In the genomic region with DNA sequence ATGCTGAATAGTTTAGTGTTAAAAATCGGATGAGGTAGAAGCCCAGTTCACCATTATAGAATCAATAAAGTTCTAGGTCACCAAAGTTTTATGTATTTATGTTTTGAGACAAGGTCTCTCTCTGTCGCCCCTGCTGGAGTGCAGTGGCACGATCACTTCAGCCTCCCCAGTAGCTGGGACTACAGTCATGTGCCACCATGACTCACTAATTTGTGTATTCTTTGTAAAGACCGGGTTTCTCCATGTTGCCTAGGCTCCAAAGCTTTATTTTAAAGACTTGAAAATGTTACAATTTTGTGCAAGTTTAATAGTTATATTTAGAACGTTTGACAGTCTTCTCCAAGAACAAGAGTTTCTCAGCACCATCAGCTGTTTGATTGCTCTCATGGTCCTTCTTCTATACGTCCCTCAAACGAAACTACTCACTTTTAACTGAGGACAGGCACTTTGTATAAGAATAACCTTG, we compare ENCODE assay signal across 9 cellular contexts. TPM values are rescaled to one million over a fixed set of nuclear protein-coding genes. Genes with fewer than 3 reads are reported as not detected.
A peak's percentile ranks its signal among the peaks of the same experiment; 100 is the strongest.
DNase-seq lines count a peak whose midpoint lies in the region; ATAC-seq and TF ChIP-seq lines count a peak whose summit lies in the region.
"Had no signal": no experiment of that assay in that cellular context is flagged by ENCODE, and none has a peak within 500 bp of the region (broad histone marks: within the 10 kb centered on the region; RNA-seq: fewer than 3 reads in every experiment).

No MANE protein-coding gene starts in this region.

- H4K20me1 ChIP-seq in mammary epithelial cell (ENCODE audit: insufficient read depth, low read length): no peaks in the 10 kb centered on the region

- no peak for ATAC-seq in GM19467 (IDR thresholded peaks at IDR 0.05; ENCODE audit: unreplicated experiment)
- no peak for ATAC-seq in GM18870 (IDR thresholded peaks at IDR 0.05; ENCODE audit: unreplicated experiment)

- intact Hi-C loops in mammary epithelial cell (cut with micrococcal nuclease): loop anchor here (1.0 kb wide), 1 partner anchor 38 kb away; no protein-coding TSS in a partner anchor

- BruUV-seq in mammary epithelial cell (replicated peaks; lab: Mats Ljungman, UMichigan): no TSS peak

- TF ChIP-seq CTCF in BE2C (IDR thresholded peaks at IDR 0.05; ENCODE audit: low read depth, low read length) (peak; percentile 73), mammary epithelial cell (conservative IDR thresholded peaks at IDR 0.05 in 1 of 2, IDR thresholded peaks at IDR 0.05 in 1 of 2; ENCODE audit: extremely low read depth in 1 of 2, insufficient read depth in 1 of 2, low read depth in 1 of 2, low read length in 2 of 2) (peak; percentile 63 to 67), type B pancreatic cell (conservative IDR thresholded peaks at IDR 0.05) (peak; percentile 69)

- no peaks in the 10 kb centered on the region for H3K4me1 Mint-ChIP-seq in type B pancreatic cell (ENCODE audit: unreplicated experiment)

- in situ Hi-C loops in mammary epithelial cell (cut with MboI; ENCODE audit: low sequenced_read_pairs in 2 of 2): no loop called here

- H3K4me3 Mint-ChIP-seq in type B pancreatic cell: no peak overlapping the region

- H3K4me1 ChIP-seq in BE2C (no peaks in the 10 kb centered on the region), mammary epithelial cell (ENCODE audit: insufficient read depth, low read length) (peaks cover 10% of the 10 kb centered on the region)
- H3K4me1 ChIP-seq: SJCRH30 had no signal

- peaks cover 33% of the 10 kb centered on the region for H3K36me3 ChIP-seq in BE2C
- H3K36me3 ChIP-seq in mammary epithelial cell (ENCODE audit: insufficient read depth, low read length): peaks cover 28% of the 10 kb centered on the region

- H3K4me3 ChIP-seq in BE2C (ENCODE audit: low read depth, low read length) (no peak overlapping the region), mammary epithelial cell (replicated peaks in 1 of 3; ENCODE audit: insufficient read depth in 1 of 3, low read depth in 2 of 3, low read length in 3 of 3) (no peak overlapping the region)
- H3K4me3 ChIP-seq: SJCRH30 had no signal

- H3K9ac ChIP-seq in mammary epithelial cell (ENCODE audit: insufficient read depth, low read length): peak overlapping the region; percentile 12

- DNase-seq in BE2C: peak; percentile 51
- peak; percentile 78 for DNase-seq in HCEC 1CT
- DNase-seq in SW 1271 (lab: John Stamatoyannopoulos, UW): peak; percentile 17 to 23
- peak; percentile 72 for DNase-seq in mammary epithelial cell
- peak; percentile 71 for DNase-seq in medulla oblongata (ENCODE audit: extremely low spot score)
- DNase-seq in type B pancreatic cell (ENCODE audit: extremely low spot score, unreplicated experiment): no peak

- H3K27ac Mint-ChIP-seq in type B pancreatic cell: no peak overlapping the region

- CTCF ChIA-PET in mammary epithelial cell (lab: Charles Lee; ENCODE audit: low non-redundant PET): interaction anchor here (0.6 kb wide), 2 partner anchors 39 to 134 kb away, joined by 3 read pairs; partner anchors contain the start of gene MARF1

- no peaks in the 10 kb centered on the region for H3K27me3 Mint-ChIP-seq in type B pancreatic cell

- 68% methylated on average over 7 of the region's 7 CpGs for WGBS in mammary epithelial cell (ENCODE audit: low coverage, missing lambda C conversion rate)

- no peaks in the 10 kb centered on the region for H3K9me3 Mint-ChIP-seq in type B pancreatic cell

- peak overlapping the region; percentile 84 for H3K27ac ChIP-seq in mammary epithelial cell (ENCODE audit: insufficient read depth, low read depth, low read length)
- H3K27ac ChIP-seq: SJCRH30 had no signal

- peaks cover 59% of the 10 kb centered on the region for H3K79me2 ChIP-seq in mammary epithelial cell (ENCODE audit: insufficient read depth, low read length)

- H2AFZ ChIP-seq in mammary epithelial cell (ENCODE audit: low read depth, low read length): no peak overlapping the region

- dilution Hi-C loops in mammary epithelial cell (cut with HindIII; ENCODE audit: low sequenced_read_pairs): no loop called here

- H3K36me3 Mint-ChIP-seq in type B pancreatic cell: peaks cover 14% of the 10 kb centered on the region

- H3K4me2 ChIP-seq in mammary epithelial cell (ENCODE audit: insufficient read depth, low read depth, low read length): peak overlapping the region; percentile 8

- H3K27me3 ChIP-seq in BE2C (no peaks in the 10 kb centered on the region), mammary epithelial cell (ENCODE audit: insufficient read depth, low read length) (no peaks in the 10 kb centered on the region)
- H3K27me3 ChIP-seq: SJCRH30 had no signal

- H3K9me3 ChIP-seq in BE2C (no peaks in the 10 kb centered on the region), mammary epithelial cell (replicated peaks; ENCODE audit: insufficient read depth, low read length) (no peaks in the 10 kb centered on the region)
- H3K9me3 ChIP-seq: SJCRH30 had no signal

RNA-seq across cellular contexts. Expression of gene NDE1, which starts 32.1 kb away (rescaled TPM):
- polyA plus RNA-seq in BE2C (2012; ENCODE audit: insufficient read depth, insufficient read length, low read depth): 11.3 TPM
- 100 to 1,000 TPM in 1 of 2 donors, 10 to 100 TPM in 1; 53.3 to 120 TPM for total RNA-seq in mammary epithelial cell
- 36.1 TPM for polyA plus RNA-seq in mammary epithelial cell
- 67.1 TPM for polyA minus RNA-seq in mammary epithelial cell
- total RNA-seq in type B pancreatic cell (ENCODE audit: low replicate concordance): 34.9 and 76.4 TPM in 2 replicates

RNA-seq across cellular contexts. Expression of gene MARF1, which starts 39.2 kb away (rescaled TPM):
- 34.9 TPM for polyA plus RNA-seq in BE2C (2012; ENCODE audit: insufficient read depth, insufficient read length, low read depth)
- total RNA-seq in mammary epithelial cell: 10 to 100 TPM; 17.0 to 36.4 TPM
- polyA plus RNA-seq in mammary epithelial cell: 7.6 TPM
- polyA minus RNA-seq in mammary epithelial cell: 41.3 TPM
- total RNA-seq in type B pancreatic cell (ENCODE audit: low replicate concordance): 54.6 and 75.4 TPM in 2 replicates
